ENCODE assay signal across 36 cellular contexts in genomic region chr15:69677403-69677802, GRCh38.
A peak's percentile ranks its signal among the peaks of the same experiment; 100 is the strongest.
DNase-seq lines count a peak whose midpoint lies in the region; ATAC-seq, FAIRE-seq and TF ChIP-seq lines count a peak whose summit lies in the region.
"Had no signal": no experiment of that assay in that cellular context is flagged by ENCODE, and none has a peak within 500 bp of the region (broad histone marks: within the 10 kb centered on the region; RNA-seq: fewer than 3 reads in every experiment).

No MANE protein-coding gene starts in this region.

- intact Hi-C loops in CD14-positive monocyte (cut with micrococcal nuclease) (no loop called here), kidney (cut with DNase I) (no loop called here), right lobe of liver (cut with DNase I) (no loop called here)

- H3K27me3 Mint-ChIP-seq in CD14-positive monocyte (ENCODE audit: low read depth in 3 of 3) (peaks cover 9 to 14% (median 14%) of the 10 kb centered on the region in 3 donors), memory B cell (peaks cover 3% of the 10 kb centered on the region)
- H3K27me3 Mint-ChIP-seq: CD4-positive, alpha-beta memory T cell had no signal

- FAIRE-seq in GM18507 (lab: Jason Lieb, UNC) (peak; percentile 65), kidney (lab: Jason Lieb, UNC) (no peak)
- FAIRE-seq: A549, bronchial epithelial cell, D721Med had no signal

- peaks cover 36% of the 10 kb centered on the region for H3K4me1 Mint-ChIP-seq in CD14-positive monocyte
- H3K4me1 Mint-ChIP-seq in memory B cell, result peaks cover 15% of the 10 kb centered on the region

- no peak overlapping the region for H3K4me2 ChIP-seq in osteoblast (ENCODE audit: insufficient read depth, low read length)
- H3K4me2 ChIP-seq: A549 had no signal

- H3K9me3 ChIP-seq in kidney (ENCODE audit: control insufficient read depth in 1 of 2, low read length in 2 of 2) (peaks cover 0 to 5% of the 10 kb centered on the region in 2 donors), osteoblast (ENCODE audit: low read depth, low read length) (no peaks in the 10 kb centered on the region), right lobe of liver (no peaks in the 10 kb centered on the region)
- H3K9me3 ChIP-seq: mucosa of descending colon, ovary, vagina had no signal

- H3K9ac ChIP-seq in kidney (ENCODE audit: low read length in 2 of 2), result no peak overlapping the region

- no peak overlapping the region for H3K4me3 ChIP-seq in NB4 (ENCODE audit: low read depth, low read length)
- H3K4me3 ChIP-seq in kidney (ENCODE audit: low read length in 2 of 2), result no peak overlapping the region
- no peak overlapping the region for H3K4me3 ChIP-seq in osteoblast (ENCODE audit: insufficient read depth, low read length)
- H3K4me3 ChIP-seq in right lobe of liver, result no peak overlapping the region
- H3K4me3 ChIP-seq: A549, HAP-1, lung, mucosa of descending colon, ovary, vagina had no signal

- H3K4me3 Mint-ChIP-seq in CD14-positive monocyte (peak overlapping the region in 1 of 2 donors; percentile 26), memory B cell (no peak overlapping the region)
- H3K4me3 Mint-ChIP-seq: activated naive CD8-positive, alpha-beta T cell treated with anti-CD3 and anti-CD28 coated beads, Interleukin-2, amount 10 ng/mL, durations not matched to agents 7 days and 5 days; CD4-positive, alpha-beta memory T cell; IgD-negative memory B cell; nephron progenitor cell; stimulated activated naive CD8-positive, alpha-beta T cell treated with anti-CD3 and anti-CD28 coated beads, Interleukin-15, amount 100 ng/mL, for 72 hours had no signal

- DNase-seq in CD14-positive monocyte (ENCODE audit: low spot score) (peak; percentile 50), GM18507 (ENCODE audit: extremely low spot score, insufficient read length, low read depth) (no peak), NB4 (ENCODE audit: low read depth) (peak; percentile 15), memory B cell (ENCODE audit: low spot score in 2 of 2) (no peak), kidney (no peak), osteoblast (ENCODE audit: insufficient read length, low spot score, missing footprints) (no peak), right lobe of liver (no peak), Ammon's horn (ENCODE audit: low spot score) (no peak)
- DNase-seq: activated CD4-positive, alpha-beta T cell treated with anti-CD3 and anti-CD28 coated beads for 1 hour; activated effector memory CD4-positive, alpha-beta T cell treated with Interleukin-2 at 50 U/mL for 16 hours; activated naive CD8-positive, alpha-beta T cell treated with anti-CD3 and anti-CD28 coated beads, Interleukin-2, amount 10 ng/mL, durations not matched to agents 7 days and 5 days; aorta; CD4-positive, alpha-beta memory T cell; DND-41; effector CD8-positive, alpha-beta T cell; GF-D8; hippocampal formation; left cardiac atrium; mucosa of descending colon; NCI-H1092 treated with DMSO at 0.1 percent for 48 hours; NCI-H187; NCI-H2171 treated with DMSO at 0.1 percent for 48 hours; NCI-H510A; nephron progenitor cell; ovary; stimulated activated CD4-positive, alpha-beta T cell treated with anti-CD3 and anti-CD28 coated beads, Interleukin-1b, Interleukin-23, amount 100 ng/mL, for 48 hours; stimulated activated naive CD8-positive, alpha-beta T cell treated with anti-CD3 and anti-CD28 coated beads, Interleukin-15, amount 100 ng/mL, for 72 hours; T-helper 1 cell had no signal

- H4K20me1 ChIP-seq in osteoblast (ENCODE audit: insufficient read depth, low read length), result no peaks in the 10 kb centered on the region

- TF ChIP-seq POLR2A in NB4 (IDR thresholded peaks at IDR 0.05; ENCODE audit: extremely low read depth, insufficient read length) (no peak), right lobe of liver (IDR thresholded peaks at IDR 0.05) (no peak)

- H3K27ac Mint-ChIP-seq in CD14-positive monocyte (peak overlapping the region in 4 of 7 donors; percentile 6 to 74 (median 28)), memory B cell (no peak overlapping the region)
- H3K27ac Mint-ChIP-seq: activated naive CD8-positive, alpha-beta T cell treated with anti-CD3 and anti-CD28 coated beads, Interleukin-2, amount 10 ng/mL, durations not matched to agents 7 days and 5 days; CD4-positive, alpha-beta memory T cell; IgD-negative memory B cell; nephron progenitor cell; stimulated activated naive CD8-positive, alpha-beta T cell treated with anti-CD3 and anti-CD28 coated beads, Interleukin-15, amount 100 ng/mL, for 72 hours had no signal

- no peaks in the 10 kb centered on the region for H3K79me2 ChIP-seq in osteoblast (ENCODE audit: insufficient read depth, low read length)

- H3K27me3 ChIP-seq in osteoblast (ENCODE audit: insufficient read depth, low read length), result peaks cover 42% of the 10 kb centered on the region
- H3K27me3 ChIP-seq in right lobe of liver, result no peaks in the 10 kb centered on the region
- H3K27me3 ChIP-seq: ovary, vagina had no signal

- peaks cover 0 to 9% (median 3%) of the 10 kb centered on the region in 7 donors for H3K9me3 Mint-ChIP-seq in CD14-positive monocyte
- no peaks in the 10 kb centered on the region for H3K9me3 Mint-ChIP-seq in memory B cell
- H3K9me3 Mint-ChIP-seq: stimulated activated naive CD8-positive, alpha-beta T cell treated with anti-CD3 and anti-CD28 coated beads, Interleukin-15, amount 100 ng/mL, for 72 hours had no signal

- ATAC-seq in memory B cell (ENCODE audit: low read depth) (peak; percentile 80), right lobe of liver (no peak)
- ATAC-seq: A549; left cardiac atrium; mucosa of descending colon; stimulated activated naive CD8-positive, alpha-beta T cell treated with anti-CD3 and anti-CD28 coated beads, Interleukin-15, amount 100 ng/mL, for 72 hours had no signal

- WGBS in right lobe of liver (ENCODE audit: insufficient coverage, low coverage, low lambda C conversion rate, missing lambda C conversion rate), result 40% methylated on average over 3 of the region's 4 CpGs

- H3K27ac ChIP-seq in kidney (ENCODE audit: low read depth in 2 of 2, low read length in 2 of 2) (no peak overlapping the region), osteoblast (ENCODE audit: low read depth, low read length) (no peak overlapping the region), right lobe of liver (no peak overlapping the region)
- H3K27ac ChIP-seq: A549, epithelial cell of prostate, ovary, vagina had no signal

- H3K4me1 ChIP-seq in kidney (ENCODE audit: control insufficient read depth in 1 of 2, insufficient read depth in 1 of 2, low read depth in 1 of 2, low read length in 2 of 2) (no peaks in the 10 kb centered on the region), osteoblast (ENCODE audit: insufficient read depth, low read length) (no peaks in the 10 kb centered on the region), right lobe of liver (no peaks in the 10 kb centered on the region)
- H3K4me1 ChIP-seq: A549, vagina had no signal

- H3K36me3 Mint-ChIP-seq in CD14-positive monocyte, result no peaks in the 10 kb centered on the region
- no peaks in the 10 kb centered on the region for H3K36me3 Mint-ChIP-seq in memory B cell
- H3K36me3 Mint-ChIP-seq: CD4-positive, alpha-beta memory T cell; IgD-negative memory B cell had no signal

- peaks cover 0 to 3% of the 10 kb centered on the region in 2 donors for H3K36me3 ChIP-seq in kidney (ENCODE audit: control insufficient read depth in 1 of 2, insufficient read depth in 2 of 2, low read length in 2 of 2)
- H3K36me3 ChIP-seq in osteoblast (ENCODE audit: insufficient read depth, low read length), result no peaks in the 10 kb centered on the region
- no peaks in the 10 kb centered on the region for H3K36me3 ChIP-seq in right lobe of liver
- H3K36me3 ChIP-seq: HAP-1, ovary, vagina had no signal

- no peak for TF ChIP-seq CTCF in CD14-positive monocyte (IDR thresholded peaks at IDR 0.05)
- TF ChIP-seq CTCF in NB4 (IDR thresholded peaks at IDR 0.05; ENCODE audit: low read depth, low read length), result no peak
- no peak for TF ChIP-seq CTCF in kidney (IDR thresholded peaks at IDR 0.05; ENCODE audit: borderline replicate concordance, extremely low read depth, insufficient read depth)
- TF ChIP-seq CTCF in osteoblast (IDR thresholded peaks at IDR 0.05; ENCODE audit: extremely low read depth, low read depth, low read length), result no peak
- no peak for TF ChIP-seq CTCF in right lobe of liver (IDR thresholded peaks at IDR 0.05)

- no peak overlapping the region for H2AFZ ChIP-seq in osteoblast (ENCODE audit: low read length)

Comparison
In these comparisons a context has a peak if more than half of its experiments do, and no peak if none do; other contexts are left out.
1. DNase-seq: peak in CD14-positive monocyte (single experiment) and NB4 (single experiment); none in GM18507 (single experiment), memory B cell (0 of 2), kidney (single experiment), osteoblast (single experiment), right lobe of liver (0 of 3) and Ammon's horn (single experiment).